Comparison of ENCODE assay signal across 8 cellular contexts in the genomic region with DNA sequence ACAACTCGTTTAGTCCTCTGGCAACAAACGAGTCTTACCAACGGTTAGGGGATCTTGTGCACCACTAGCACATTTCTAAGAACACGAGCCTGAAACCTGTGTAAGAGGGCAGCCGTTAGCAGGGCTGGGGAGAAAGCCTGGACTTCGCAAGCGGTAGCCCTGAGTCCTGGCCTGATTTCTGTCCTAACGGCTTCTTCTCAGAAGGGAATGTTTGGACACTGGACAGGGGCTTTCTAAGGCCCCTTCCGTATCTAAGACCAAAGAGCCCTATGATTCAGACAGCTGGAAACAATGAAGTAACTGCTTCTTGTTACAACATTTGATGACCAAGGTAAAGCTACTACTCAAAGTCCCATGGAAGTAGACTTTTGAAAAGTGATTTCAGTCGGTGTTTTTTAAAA. TPM values are rescaled to one million over a fixed set of nuclear protein-coding genes. Genes with fewer than 3 reads are reported as not detected.
DNase-seq lines count a peak whose midpoint lies in the region; ATAC-seq and TF ChIP-seq lines count a peak whose summit lies in the region.

No MANE protein-coding gene starts in this region.

- peak; percentile 44 for DNase-seq in MV-4-11 (lab: John Stamatoyannopoulos, UW)
- DNase-seq in dermis blood vessel endothelial cell: peak; percentile 84
- no peak for DNase-seq in neural crest cell (ENCODE audit: low read depth, low spot score)
- DNase-seq in anterior cingulate cortex (lab: John Stamatoyannopoulos, UW): no peak

- no peaks in the 10 kb centered on the region for H3K36me3 Mint-ChIP-seq in neural crest cell (ENCODE audit: low read depth)

- peak overlapping the region; percentile 90 for H3K9ac ChIP-seq in ES-I3 (ENCODE audit: low read depth, low read length)

- peak overlapping the region; percentile 95 for H3K4me3 Mint-ChIP-seq in neural crest cell

- TF ChIP-seq CTCF in neural crest cell (conservative IDR thresholded peaks at IDR 0.05): no peak

- no peaks in the 10 kb centered on the region for H3K9me3 ChIP-seq in ES-I3 (ENCODE audit: control insufficient read depth, insufficient read depth, low read length)

- H3K9me3 Mint-ChIP-seq in neural crest cell: no peaks in the 10 kb centered on the region

- ATAC-seq in GM21390 (IDR thresholded peaks at IDR 0.05; ENCODE audit: unreplicated experiment) (no peak), HG03354 (IDR thresholded peaks at IDR 0.05; ENCODE audit: poor library complexity, severe bottlenecking, unreplicated experiment) (no peak), HG02885 (IDR thresholded peaks at IDR 0.05; ENCODE audit: poor library complexity, unreplicated experiment) (no peak)

- H3K36me3 ChIP-seq in ES-I3 (ENCODE audit: insufficient read depth, low read length): peaks cover 8% of the 10 kb centered on the region; the same call in 1 of the 2 replicates

- H3K4me1 ChIP-seq in ES-I3 (ENCODE audit: insufficient read depth, low read length): peaks cover 41% of the 10 kb centered on the region

- H3K27me3 Mint-ChIP-seq in neural crest cell (ENCODE audit: low read depth): no peaks in the 10 kb centered on the region

- peaks cover 70% of the 10 kb centered on the region for H3K4me1 Mint-ChIP-seq in neural crest cell

- H3K27ac Mint-ChIP-seq in neural crest cell (ENCODE audit: unreplicated experiment): no peak overlapping the region

RNA-seq across cellular contexts. Expression of a gene that starts 2.2 kb away (rescaled TPM):
- 52.6 and 92.2 TPM in 2 replicates for total RNA-seq in dermis blood vessel endothelial cell
- total RNA-seq in neural crest cell: 194 and 204 TPM in 2 replicates

Comparison
In these comparisons a context has a peak if more than half of its experiments do, and no peak if none do; other contexts are left out.
1. DNase-seq: peak in MV-4-11 (single experiment) and dermis blood vessel endothelial cell (single experiment); none in neural crest cell (single experiment) and anterior cingulate cortex (0 of 58).